ENCODE assay signal across 25 cellular contexts in genomic region chr7:6440381-6440780, GRCh38.
"Had no signal": no experiment of that assay in that cellular context is flagged by ENCODE, and none has a peak within 500 bp of the region (broad histone marks: within the 10 kb centered on the region; RNA-seq: fewer than 3 reads in every experiment).

No MANE protein-coding gene starts in this region.

- FAIRE-seq: colon, endothelial cell of umbilical vein, keratinocyte had no signal

- ATAC-seq: effector memory CD8-positive, alpha-beta T cell; esophagus mucosa; left colon; stimulated activated naive B cell treated with anti-CD40 and anti-IgM and Interleukin-4, amounts not matched to agents 10 μg/mL and 1 μg/mL and 100 μg/mL, for 72 hours had no signal

- H3K4me3 Mint-ChIP-seq: activated T-cell treated with anti-CD3 and anti-CD28 coated beads, Interleukin-2, amount 50 U/mL, for 24 hours; central memory CD8-positive, alpha-beta T cell; effector memory CD8-positive, alpha-beta T cell; memory B cell had no signal

- H3K36me3 ChIP-seq: uterus had no signal

- H3K27ac Mint-ChIP-seq: activated T-cell treated with anti-CD3 and anti-CD28 coated beads, Interleukin-2, amount 50 U/mL, for 24 hours; activated T-helper 2 cell treated with anti-CD3 and anti-CD28 coated beads, Interferon-gamma antibody, Interleukin-2, Interleukin-4, amounts not matched to agents 10 μg/mL and 5 μg/mL and 100 μg/mL, durations not matched to agents 14 hours and 24 hours and 36 hours; effector memory CD8-positive, alpha-beta T cell; memory B cell; stimulated activated naive B cell treated with anti-CD40 and anti-IgM and Interleukin-4, amounts not matched to agents 10 μg/mL and 1 μg/mL and 100 μg/mL, for 72 hours had no signal

- H3K27me3 Mint-ChIP-seq: activated T-cell treated with anti-CD3 and anti-CD28 coated beads, Interleukin-2, amount 50 U/mL, for 24 hours; central memory CD8-positive, alpha-beta T cell; effector memory CD8-positive, alpha-beta T cell; memory B cell; stimulated activated naive B cell treated with anti-CD40 and anti-IgM and Interleukin-4, amounts not matched to agents 10 μg/mL and 1 μg/mL and 100 μg/mL, for 72 hours had no signal

- H3K27ac ChIP-seq: breast epithelium, dorsolateral prefrontal cortex, transverse colon, uterus, VCaP had no signal

- H3K4me1 ChIP-seq: breast epithelium had no signal

- H3K27me3 ChIP-seq: breast epithelium, dorsolateral prefrontal cortex, transverse colon, uterus had no signal

- H3K9me3 ChIP-seq: breast epithelium, transverse colon, uterus had no signal

- H3K4me3 ChIP-seq: breast epithelium, dorsolateral prefrontal cortex, transverse colon, uterus had no signal

- H3K9me3 Mint-ChIP-seq: activated T-cell treated with anti-CD3 and anti-CD28 coated beads, Interleukin-2, amount 50 U/mL, for 24 hours; activated T-helper 2 cell treated with anti-CD3 and anti-CD28 coated beads, Interferon-gamma antibody, Interleukin-2, Interleukin-4, amounts not matched to agents 10 μg/mL and 5 μg/mL and 100 μg/mL, durations not matched to agents 14 hours and 24 hours and 36 hours; central memory CD8-positive, alpha-beta T cell; effector memory CD8-positive, alpha-beta T cell; memory B cell; stimulated activated naive B cell treated with anti-CD40 and anti-IgM and Interleukin-4, amounts not matched to agents 10 μg/mL and 1 μg/mL and 100 μg/mL, for 72 hours had no signal

- DNase-seq: activated CD4-positive, alpha-beta T cell treated with anti-CD3 and anti-CD28 coated beads for 1 hour; activated CD4-positive, alpha-beta T cell treated with anti-CD3 and anti-CD28 coated beads, Interleukin-2, amount 50 U/mL, for 4 hours; activated CD8-positive, alpha-beta memory T cell treated with anti-CD3 and anti-CD28 coated beads for 24 hours; activated CD8-positive, alpha-beta memory T cell treated with anti-CD3 and anti-CD28 coated beads, Interleukin-2, amount 50 U/mL, for 4 hours; activated naive CD4-positive, alpha-beta T cell treated with Interleukin-2 at 50 U/mL for 16 hours; activated T-cell treated with anti-CD3 and anti-CD28 coated beads, Interleukin-2, amount 50 U/mL, for 24 hours; dorsolateral prefrontal cortex; effector memory CD8-positive, alpha-beta T cell; foreskin melanocyte; left colon; occipital lobe; stimulated activated CD4-positive, alpha-beta T cell treated with anti-CD3 and anti-CD28 coated beads, Interleukin-2, amount 100 ng/mL, for 48 hours; stimulated activated CD8-positive, alpha-beta memory T cell treated with anti-CD3 and anti-CD28 coated beads, Interleukin-4, amount 100 ng/mL, for 48 hours; stimulated activated naive B cell treated with anti-CD40 and anti-IgM and Interleukin-4, amounts not matched to agents 10 μg/mL and 1 μg/mL and 100 μg/mL, for 72 hours; transverse colon; uterus had no signal
